In genomic region chr2:235699576-235699975, GRCh38 we compare ENCODE assay signal across 17 cellular contexts.
DNase-seq lines count a peak whose midpoint lies in the region; ATAC-seq, FAIRE-seq and TF ChIP-seq lines count a peak whose summit lies in the region.
"Had no signal": no experiment of that assay in that cellular context is flagged by ENCODE, and none has a peak within 500 bp of the region (broad histone marks: within the 10 kb centered on the region; RNA-seq: fewer than 3 reads in every experiment).

No MANE protein-coding gene starts in this region.

- H3K79me2 ChIP-seq in PC-9 (ENCODE audit: low read depth): peaks cover 89% of the 10 kb centered on the region
- H3K79me2 ChIP-seq in astrocyte (ENCODE audit: insufficient read depth, low read length): peaks cover 2% of the 10 kb centered on the region

- H3K9me3 Mint-ChIP-seq in astrocyte (ENCODE audit: unreplicated experiment) (no peaks in the 10 kb centered on the region), nephron progenitor cell (peaks cover 19% of the 10 kb centered on the region)
- H3K9me3 Mint-ChIP-seq: CD8-positive, alpha-beta memory T cell had no signal

- H3K36me3 ChIP-seq in BLaER1 (no peaks in the 10 kb centered on the region), PC-9 (ENCODE audit: low read depth) (no peaks in the 10 kb centered on the region), astrocyte (ENCODE audit: insufficient read depth, low read length) (no peaks in the 10 kb centered on the region), tibial artery (no peaks in the 10 kb centered on the region)
- H3K36me3 ChIP-seq: HAP-1 had no signal

- BruUV-seq in PC-9 (replicated peaks; lab: Mats Ljungman, UMichigan): no TSS peak

- H3K27ac ChIP-seq in BLaER1: peak overlapping the region; percentile 68
- peak overlapping the region; percentile 32; the same call in 1 of the 2 replicates for H3K27ac ChIP-seq in PC-9
- H3K27ac ChIP-seq in astrocyte (ENCODE audit: low read depth, low read length): no peak overlapping the region
- no peak overlapping the region for H3K27ac ChIP-seq in tibial artery

- no peak overlapping the region for H2AFZ ChIP-seq in PC-9
- no peak overlapping the region for H2AFZ ChIP-seq in astrocyte (ENCODE audit: low read depth, low read length)

- no peak for FAIRE-seq in astrocyte (lab: Jason Lieb, UNC)
- FAIRE-seq: GM12878 had no signal

- no peak for ATAC-seq in stimulated activated naive CD8-positive, alpha-beta T cell treated with anti-CD3 and anti-CD28 coated beads, Interleukin-15, Interleukin-2, amounts not matched to agents 100 U/mL and 50 U/mL, for 24 hours
- ATAC-seq: GM12878 had no signal

- peaks cover 34% of the 10 kb centered on the region; the same call in 1 of the 2 replicates for H3F3A ChIP-seq in PC-9 (ENCODE audit: insufficient read depth, low read depth)

- H3K4me1 ChIP-seq in BLaER1: peaks cover 97% of the 10 kb centered on the region
- H3K4me1 ChIP-seq in PC-9 (replicated peaks; ENCODE audit: insufficient read depth): peaks cover 31% of the 10 kb centered on the region
- peaks cover 5% of the 10 kb centered on the region for H3K4me1 ChIP-seq in astrocyte (ENCODE audit: insufficient read depth, low read length)
- peaks cover 0 to 27% (median 11%) of the 10 kb centered on the region in 4 donors for H3K4me1 ChIP-seq in tibial artery
- H3K4me1 ChIP-seq: HAP-1 had no signal

- H3K27ac Mint-ChIP-seq in astrocyte (ENCODE audit: unreplicated experiment): peak overlapping the region; percentile 63
- H3K27ac Mint-ChIP-seq in nephron progenitor cell: peak overlapping the region; percentile 96
- H3K27ac Mint-ChIP-seq: B cell, CD14-positive monocyte, IgD-negative memory B cell had no signal

- TF ChIP-seq CTCF in PC-9 (conservative IDR thresholded peaks at IDR 0.05): no peak
- no peak for TF ChIP-seq CTCF in astrocyte (IDR thresholded peaks at IDR 0.05; ENCODE audit: insufficient read depth, low read depth, low read length)
- no peak for TF ChIP-seq CTCF in nephron progenitor cell (IDR thresholded peaks at IDR 0.05)
- no peak for TF ChIP-seq CTCF in tibial artery (IDR thresholded peaks at IDR 0.05)

- H3K27me3 ChIP-seq in BLaER1 (no peaks in the 10 kb centered on the region), PC-9 (ENCODE audit: insufficient read depth, low read depth) (no peaks in the 10 kb centered on the region), astrocyte (ENCODE audit: insufficient read depth, low read length) (no peaks in the 10 kb centered on the region), tibial artery (no peaks in the 10 kb centered on the region)

- CTCF ChIA-PET in PC-9 (lab: Charles Lee): no interaction called here

- POLR2A ChIA-PET in PC-9 (lab: Charles Lee; ENCODE audit: unreplicated experiment): no interaction called here

- peaks cover 1% of the 10 kb centered on the region for H3K36me3 Mint-ChIP-seq in astrocyte (ENCODE audit: low read depth, unreplicated experiment)
- peaks cover 18% of the 10 kb centered on the region for H3K36me3 Mint-ChIP-seq in nephron progenitor cell (ENCODE audit: low read depth)
- H3K36me3 Mint-ChIP-seq: CD14-positive monocyte; CD8-positive, alpha-beta memory T cell; IgD-negative memory B cell had no signal

- no peak overlapping the region for H3K4me3 Mint-ChIP-seq in astrocyte (ENCODE audit: unreplicated experiment)
- no peak overlapping the region for H3K4me3 Mint-ChIP-seq in nephron progenitor cell
- H3K4me3 Mint-ChIP-seq: B cell; CD14-positive monocyte; CD8-positive, alpha-beta memory T cell; IgD-negative memory B cell had no signal

- H3K9ac ChIP-seq in BLaER1 (peak overlapping the region; percentile 48; the same call in 1 of the 2 replicates), astrocyte (ENCODE audit: low read length) (no peak overlapping the region)

- peaks cover 55% of the 10 kb centered on the region for H4K20me1 ChIP-seq in BLaER1
- peaks cover 28% of the 10 kb centered on the region for H4K20me1 ChIP-seq in PC-9 (ENCODE audit: insufficient read depth)
- peaks cover 61% of the 10 kb centered on the region for H4K20me1 ChIP-seq in astrocyte (ENCODE audit: insufficient read depth, low read length)

- no peaks in the 10 kb centered on the region for H3K27me3 Mint-ChIP-seq in astrocyte (ENCODE audit: low read depth, unreplicated experiment)
- peaks cover 5% of the 10 kb centered on the region for H3K27me3 Mint-ChIP-seq in nephron progenitor cell (ENCODE audit: low read depth, poor library complexity)
- H3K27me3 Mint-ChIP-seq: IgD-negative memory B cell had no signal

- H3K9me3 ChIP-seq in BLaER1: no peaks in the 10 kb centered on the region
- H3K9me3 ChIP-seq in PC-9 (ENCODE audit: insufficient read depth, low read depth): no peaks in the 10 kb centered on the region
- H3K9me3 ChIP-seq in astrocyte (ENCODE audit: insufficient read depth, low read depth, low read length): no peaks in the 10 kb centered on the region
- H3K9me3 ChIP-seq in tibial artery: no peaks in the 10 kb centered on the region
- H3K9me3 ChIP-seq: Caco-2, HAP-1 had no signal

- no peaks in the 10 kb centered on the region for H3K9me2 ChIP-seq in PC-9 (ENCODE audit: insufficient read depth)

- intact Hi-C loops in PC-9 (cut with micrococcal nuclease; ENCODE audit: unreplicated experiment) (no loop called here), tibial artery (cut with DNase I; ENCODE audit: low total_unique reads) (no loop called here)

- H3K4me1 Mint-ChIP-seq in astrocyte (ENCODE audit: low read depth, unreplicated experiment) (peaks cover 20% of the 10 kb centered on the region), nephron progenitor cell (peaks cover 32% of the 10 kb centered on the region)
- H3K4me1 Mint-ChIP-seq: B cell, CD14-positive monocyte, IgD-negative memory B cell had no signal

- peak overlapping the region; percentile 58 for H3K4me2 ChIP-seq in BLaER1
- H3K4me2 ChIP-seq in PC-9: no peak overlapping the region
- H3K4me2 ChIP-seq in astrocyte (ENCODE audit: low read length): no peak overlapping the region

- H3K4me3 ChIP-seq in BLaER1: no peak overlapping the region
- H3K4me3 ChIP-seq in PC-9: no peak overlapping the region
- no peak overlapping the region for H3K4me3 ChIP-seq in astrocyte (ENCODE audit: insufficient read depth, low read depth, low read length)
- H3K4me3 ChIP-seq in tibial artery: no peak overlapping the region
- H3K4me3 ChIP-seq: GM12878, HAP-1 had no signal

- DNase-seq in PC-9: no peak
- no peak for DNase-seq in astrocyte (ENCODE audit: low read depth)
- DNase-seq in nephron progenitor cell: no peak
- DNase-seq in DMS 273 treated with DMSO at 0.1 percent for 48 hours (lab: John Stamatoyannopoulos, UW): no peak
- no peak for DNase-seq in stimulated activated naive CD8-positive, alpha-beta T cell treated with anti-CD3 and anti-CD28 coated beads, Interleukin-15, Interleukin-2, amounts not matched to agents 100 U/mL and 50 U/mL, for 24 hours
- no peak for DNase-seq in tibial artery
- no peak for DNase-seq in 8988T
- DNase-seq: ACHN; Caco-2; CD8-positive, alpha-beta memory T cell; GOT3 had no signal

Comparison
In these comparisons a context has a peak if more than half of its experiments do, and no peak if none do; other contexts are left out.
1. H3K27ac ChIP-seq: peak in BLaER1 (single experiment) and PC-9 (single experiment); none in astrocyte (single experiment) and tibial artery (0 of 2).